Comparison of ENCODE assay signal across 14 cellular contexts in genomic region chr7:150717821-150718420, GRCh38. TPM values are rescaled to one million over a fixed set of nuclear protein-coding genes. Genes with fewer than 3 reads are reported as not detected.
DNase-seq lines count a peak whose midpoint lies in the region; ATAC-seq lines count a peak whose summit lies in the region.
"Had no signal": no experiment of that assay in that cellular context is flagged by ENCODE, and none has a peak within 500 bp of the region (broad histone marks: within the 10 kb centered on the region; RNA-seq: fewer than 3 reads in every experiment).

No MANE protein-coding gene starts in this region.

- POLR2A ChIA-PET in activated CD4-positive, alpha-beta T cell treated with anti-CD3 and anti-CD28 coated beads, Interleukin-2, amount 10 ng/mL, durations not matched to agents 7 days and 5 days (lab: Charles Lee), result no interaction called here
- POLR2A ChIA-PET in activated CD4-positive, alpha-beta memory T cell treated with anti-CD3 and anti-CD28 coated beads for 36 hours (lab: Charles Lee), result interaction anchor here (1.2 to 4.6 kb wide), 6 partner anchors 14 to 271 kb away, joined by 3 to 45 read pairs (median 13); partner anchors contain the start of genes GIMAP5 and GIMAP7

- WGBS in right cardiac atrium, result 57% methylated on average over 4 of the region's 4 CpGs
- WGBS in thymus, result 71% methylated on average over 4 of the region's 4 CpGs

- peaks cover 3% of the 10 kb centered on the region for H3K36me3 ChIP-seq in thymus (ENCODE audit: control insufficient read depth, insufficient read depth)

- H3K9me3 ChIP-seq in right cardiac atrium (ENCODE audit: control insufficient read depth, low read length) (no peaks in the 10 kb centered on the region), thymus (ENCODE audit: control insufficient read depth) (no peaks in the 10 kb centered on the region)

- no peaks in the 10 kb centered on the region for H3K27me3 Mint-ChIP-seq in activated CD4-positive, alpha-beta T cell treated with anti-CD3 and anti-CD28 coated beads, Interleukin-2, amount 10 ng/mL, durations not matched to agents 7 days and 5 days
- no peaks in the 10 kb centered on the region for H3K27me3 Mint-ChIP-seq in activated CD4-positive, alpha-beta memory T cell treated with anti-CD3 and anti-CD28 coated beads for 36 hours

- DNase-seq in activated CD4-positive, alpha-beta T cell treated with anti-CD3 and anti-CD28 coated beads, Interleukin-2, amount 10 ng/mL, durations not matched to agents 7 days and 5 days, result no peak
- no peak for DNase-seq in activated CD4-positive, alpha-beta T cell treated with anti-CD3 and anti-CD28 coated beads for 48 hours
- DNase-seq in activated CD4-positive, alpha-beta memory T cell treated with anti-CD3 and anti-CD28 coated beads for 36 hours, result peak; percentile 35
- DNase-seq in right cardiac atrium (no peak), UCSD-AML1 (lab: John Stamatoyannopoulos, UW; ENCODE audit: unreplicated experiment) (no peak), NCI-H2196 (lab: John Stamatoyannopoulos, UW; ENCODE audit: unreplicated experiment) (no peak)
- DNase-seq: left colon, NCI-H1417, posterior cingulate gyrus had no signal

- peak overlapping the region; percentile 95 for H3K27ac ChIP-seq in right cardiac atrium (ENCODE audit: low read length)
- peak overlapping the region; percentile 46 for H3K27ac ChIP-seq in thymus (ENCODE audit: low read depth)
- H3K27ac ChIP-seq: VCaP had no signal

- peaks cover 81% of the 10 kb centered on the region for H3K36me3 Mint-ChIP-seq in activated CD4-positive, alpha-beta T cell treated with anti-CD3 and anti-CD28 coated beads, Interleukin-2, amount 10 ng/mL, durations not matched to agents 7 days and 5 days (ENCODE audit: low read depth)
- H3K36me3 Mint-ChIP-seq in activated CD4-positive, alpha-beta memory T cell treated with anti-CD3 and anti-CD28 coated beads for 36 hours, result peaks cover 58% of the 10 kb centered on the region

- intact Hi-C loops in activated CD4-positive, alpha-beta memory T cell treated with anti-CD3 and anti-CD28 coated beads for 36 hours (cut with micrococcal nuclease), result loop anchor here (2.0 kb wide), 1 partner anchor 33 kb away; the partner anchor contains the start of gene GIMAP2
- intact Hi-C loops in right cardiac atrium (cut with DNase I), result no loop called here

- H3K4me1 ChIP-seq in right cardiac atrium (ENCODE audit: control insufficient read depth, insufficient read depth, low read length) (no peaks in the 10 kb centered on the region), thymus (ENCODE audit: control insufficient read depth, insufficient read depth, low read length) (peaks cover 3% of the 10 kb centered on the region)

- peak in 1 of 2 donors; percentile 14 for ATAC-seq in right cardiac atrium
- no peak for ATAC-seq in HG03045 (IDR thresholded peaks at IDR 0.05; ENCODE audit: unreplicated experiment)
- ATAC-seq: left colon had no signal

- H3K27me3 ChIP-seq in right cardiac atrium (ENCODE audit: control insufficient read depth, insufficient read depth) (no peaks in the 10 kb centered on the region), thymus (ENCODE audit: control insufficient read depth, insufficient read depth) (no peaks in the 10 kb centered on the region)

- peaks cover 27% of the 10 kb centered on the region for H3K9me3 Mint-ChIP-seq in activated CD4-positive, alpha-beta T cell treated with anti-CD3 and anti-CD28 coated beads, Interleukin-2, amount 10 ng/mL, durations not matched to agents 7 days and 5 days
- H3K9me3 Mint-ChIP-seq in activated CD4-positive, alpha-beta memory T cell treated with anti-CD3 and anti-CD28 coated beads for 36 hours, result peaks cover 7% of the 10 kb centered on the region

- CTCF ChIA-PET in activated CD4-positive, alpha-beta T cell treated with anti-CD3 and anti-CD28 coated beads, Interleukin-2, amount 10 ng/mL, durations not matched to agents 7 days and 5 days (lab: Charles Lee), result interaction anchor here (1.1 to 1.4 kb wide), 4 partner anchors 21 to 269 kb away, joined by 3 to 4 read pairs (median 4); no protein-coding TSS in a partner anchor
- CTCF ChIA-PET in activated CD4-positive, alpha-beta memory T cell treated with anti-CD3 and anti-CD28 coated beads for 36 hours (lab: Charles Lee), result interaction anchor here (0.7 to 5.0 kb wide), 4 partner anchors 13 to 269 kb away, joined by 3 to 39 read pairs (median 4); no protein-coding TSS in a partner anchor

- H3K4me3 Mint-ChIP-seq in activated CD4-positive, alpha-beta T cell treated with anti-CD3 and anti-CD28 coated beads, Interleukin-2, amount 10 ng/mL, durations not matched to agents 7 days and 5 days, result peak overlapping the region; percentile 96
- H3K4me3 Mint-ChIP-seq in activated CD4-positive, alpha-beta memory T cell treated with anti-CD3 and anti-CD28 coated beads for 36 hours, result peak overlapping the region; percentile 96

- peaks cover 70% of the 10 kb centered on the region for H3K4me1 Mint-ChIP-seq in activated CD4-positive, alpha-beta T cell treated with anti-CD3 and anti-CD28 coated beads, Interleukin-2, amount 10 ng/mL, durations not matched to agents 7 days and 5 days
- peaks cover 57% of the 10 kb centered on the region for H3K4me1 Mint-ChIP-seq in activated CD4-positive, alpha-beta memory T cell treated with anti-CD3 and anti-CD28 coated beads for 36 hours (ENCODE audit: low read depth)

- peak overlapping the region; percentile 86 for H3K4me3 ChIP-seq in right cardiac atrium (ENCODE audit: low read length)
- peak overlapping the region; percentile 51 for H3K4me3 ChIP-seq in thymus (ENCODE audit: low read length)

- peak overlapping the region; percentile 83 for H3K27ac Mint-ChIP-seq in activated CD4-positive, alpha-beta T cell treated with anti-CD3 and anti-CD28 coated beads, Interleukin-2, amount 10 ng/mL, durations not matched to agents 7 days and 5 days
- peak overlapping the region; percentile 92 for H3K27ac Mint-ChIP-seq in activated CD4-positive, alpha-beta memory T cell treated with anti-CD3 and anti-CD28 coated beads for 36 hours

RNA-seq across cellular contexts. Expression of gene GIMAP1, which starts 1.5 kb away (rescaled TPM):
- total RNA-seq in activated CD4-positive, alpha-beta T cell treated with anti-CD3 and anti-CD28 coated beads, Interleukin-2, amount 10 ng/mL, durations not matched to agents 7 days and 5 days, result 10 to 100 TPM; 18.1 to 19.6 TPM
- total RNA-seq in activated CD4-positive, alpha-beta memory T cell treated with anti-CD3 and anti-CD28 coated beads for 36 hours, result 1 to 10 TPM; 6.0 to 6.2 TPM
- total RNA-seq in right cardiac atrium, result 1 to 10 TPM; 3.3 to 6.7 (median 4.5) TPM
- polyA plus RNA-seq in right cardiac atrium (7.8 TPM), thymus (10.7 TPM)
- total RNA-seq: OCI-LY7 had no signal
- polyA plus RNA-seq: AG04450 had no signal

RNA-seq across cellular contexts. Expression of gene GIMAP5, which starts 19.3 kb away (rescaled TPM):
- 100 to 1,000 TPM; 111 to 149 TPM for total RNA-seq in activated CD4-positive, alpha-beta T cell treated with anti-CD3 and anti-CD28 coated beads, Interleukin-2, amount 10 ng/mL, durations not matched to agents 7 days and 5 days
- 10 to 100 TPM; 45.9 to 48.3 TPM for total RNA-seq in activated CD4-positive, alpha-beta memory T cell treated with anti-CD3 and anti-CD28 coated beads for 36 hours
- 10 to 100 TPM in 3 of 4 donors, 1 to 10 TPM in 1; 9.3 to 24.2 (median 11.1) TPM for total RNA-seq in right cardiac atrium
- polyA plus RNA-seq in right cardiac atrium (22.3 TPM), thymus (39.8 TPM)
- total RNA-seq: OCI-LY7 had no signal
- polyA plus RNA-seq: AG04450 had no signal

RNA-seq across cellular contexts. Expression of gene GIMAP2, which starts 32.4 kb away (rescaled TPM):
- 100 to 1,000 TPM in 1 of 2 experiments, 10 to 100 TPM in 1; 97.7 to 102 TPM for total RNA-seq in activated CD4-positive, alpha-beta T cell treated with anti-CD3 and anti-CD28 coated beads, Interleukin-2, amount 10 ng/mL, durations not matched to agents 7 days and 5 days
- total RNA-seq in activated CD4-positive, alpha-beta memory T cell treated with anti-CD3 and anti-CD28 coated beads for 36 hours, result 10 to 100 TPM; 38.8 to 44.1 TPM
- 1 to 10 TPM; 4.5 to 8.3 (median 6.5) TPM for total RNA-seq in right cardiac atrium
- polyA plus RNA-seq in right cardiac atrium (4.1 TPM), thymus (32.5 TPM)
- total RNA-seq: OCI-LY7 had no signal

Comparison
In these comparisons a context has a peak if more than half of its experiments do, and no peak if none do; other contexts are left out.
1. RNA of gene GIMAP2, which starts 32.4 kb away (total RNA-seq): 97.7 to 102 TPM in activated CD4-positive, alpha-beta T cell treated with anti-CD3 and anti-CD28 coated beads, Interleukin-2, amount 10 ng/mL, durations not matched to agents 7 days and 5 days and 38.8 to 44.1 TPM in activated CD4-positive, alpha-beta memory T cell treated with anti-CD3 and anti-CD28 coated beads for 36 hours; 4.5 to 8.3 TPM in right cardiac atrium; every median in the first group is over 4 times any median in the second.